ENCODE assay signal across 33 cellular contexts in genomic region chr9:106339882-106340281, GRCh38.
"Had no signal": no experiment of that assay in that cellular context is flagged by ENCODE, and none has a peak within 500 bp of the region (broad histone marks: within the 10 kb centered on the region; RNA-seq: fewer than 3 reads in every experiment).

No MANE protein-coding gene starts in this region.

- H3K4me3 ChIP-seq: MG63 had no signal

- H3K27me3 ChIP-seq: MG63 had no signal

- H3K9me3 ChIP-seq: MG63 had no signal

- H3K36me3 ChIP-seq: MG63 had no signal

- DNase-seq: Karpas-422, Kasumi-1, MG63, MM.1S, MV-4-11, NCI-H1048, NCI-H1092, NCI-H1105, NCI-H1105 treated with DMSO at 0.1 percent for 48 hours, NCI-H1417, NCI-H1417 treated with DMSO at 0.1 percent for 48 hours, NCI-H1436, NCI-H1436 treated with DMSO at 0.1 percent for 48 hours, NCI-H146, NCI-H1694, NCI-H1694 treated with DMSO at 0.1 percent for 48 hours, NCI-H187, NCI-H187 treated with DMSO at 0.1 percent for 48 hours, NCI-H1930, NCI-H2029, NCI-H2029 treated with DMSO at 0.1 percent for 48 hours, NCI-H2081, NCI-H2081 treated with DMSO at 0.1 percent for 48 hours, NCI-H2107, NCI-H2171, NCI-H2171 treated with DMSO at 0.1 percent for 48 hours, NCI-H2227 treated with DMSO at 0.1 percent for 48 hours, NCI-H226, NCI-H345, NCI-H446, NCI-H446 treated with DMSO at 0.1 percent for 48 hours, NCI-H510A, NCI-H510A treated with DMSO at 0.1 percent for 48 hours had no signal
